In genomic region chr9:121288557-121288873, GRCh38 we compare ENCODE assay signal across 11 cellular contexts. TPM values are rescaled to one million over a fixed set of nuclear protein-coding genes. Genes with fewer than 3 reads are reported as not detected.
A peak's percentile ranks its signal among the peaks of the same experiment; 100 is the strongest.
DNase-seq lines count a peak whose midpoint lies in the region; ATAC-seq, FAIRE-seq and TF ChIP-seq lines count a peak whose summit lies in the region.
"Had no signal": no experiment of that assay in that cellular context is flagged by ENCODE, and none has a peak within 500 bp of the region (broad histone marks: within the 10 kb centered on the region; RNA-seq: fewer than 3 reads in every experiment).

No MANE protein-coding gene starts in this region.

- ATAC-seq in GM19023 (IDR thresholded peaks at IDR 0.05; ENCODE audit: unreplicated experiment) (no peak), HG02588 (IDR thresholded peaks at IDR 0.05; ENCODE audit: unreplicated experiment) (no peak)
- no peak for ATAC-seq in stimulated activated effector memory CD8-positive, alpha-beta T cell treated with anti-CD3 and anti-CD28 coated beads, Interleukin-12 subunit alpha, Interleukin-12 subunit beta, amount 100 ng/mL, for 72 hours
- ATAC-seq: stimulated activated naive CD8-positive, alpha-beta T cell treated with anti-CD3 and anti-CD28 coated beads, Interleukin-15, amount 100 ng/mL, for 72 hours had no signal

- H3K4me2 ChIP-seq in mesendoderm (ENCODE audit: low read length): no peak overlapping the region

- no peak overlapping the region for H3K4me3 Mint-ChIP-seq in stimulated activated effector memory CD8-positive, alpha-beta T cell treated with anti-CD3 and anti-CD28 coated beads, Interleukin-12 subunit alpha, Interleukin-12 subunit beta, amount 100 ng/mL, for 72 hours
- H3K4me3 Mint-ChIP-seq: stimulated activated naive CD8-positive, alpha-beta T cell treated with anti-CD3 and anti-CD28 coated beads, Interleukin-15, amount 100 ng/mL, for 72 hours had no signal

- H2BK120ac ChIP-seq in mesendoderm (ENCODE audit: low read depth, low read length): no peak overlapping the region

- H3K27ac Mint-ChIP-seq in stimulated activated effector memory CD8-positive, alpha-beta T cell treated with anti-CD3 and anti-CD28 coated beads, Interleukin-12 subunit alpha, Interleukin-12 subunit beta, amount 100 ng/mL, for 72 hours: no peak overlapping the region

- no peak overlapping the region for H4K5ac ChIP-seq in mesendoderm (ENCODE audit: low read length)

- H3K79me1 ChIP-seq in mesendoderm (ENCODE audit: low read length): no peaks in the 10 kb centered on the region

- H4K8ac ChIP-seq in mesendoderm (ENCODE audit: low read depth, low read length): no peak overlapping the region

- no CpG with 5 or more reads among the region's 3 CpGs for WGBS in mesendoderm (ENCODE audit: extremely low coverage, insufficient coverage, low lambda C conversion rate)

- H3K9me3 ChIP-seq in HUES6 (ENCODE audit: control insufficient read depth, insufficient read depth, low read depth, low read length) (no peaks in the 10 kb centered on the region), stomach smooth muscle (ENCODE audit: control insufficient read depth in 2 of 2, low read length in 2 of 2) (no peaks in the 10 kb centered on the region)

- peak overlapping the region; percentile 42 for H3K56ac ChIP-seq in mesendoderm (ENCODE audit: low read length)

- DNase-seq in bronchial epithelial cell (ENCODE audit: low read depth) (peak; percentile 15), mesendoderm (no peak), activated T-cell treated with anti-CD3 and anti-CD28 coated beads for 4 hours (no peak)
- no peak for DNase-seq in stimulated activated effector memory CD8-positive, alpha-beta T cell treated with anti-CD3 and anti-CD28 coated beads, Interleukin-12 subunit alpha, Interleukin-12 subunit beta, amount 100 ng/mL, for 72 hours (ENCODE audit: low spot score in 2 of 2)
- DNase-seq: NCI-H2081 treated with DMSO at 0.1 percent for 48 hours; stimulated activated CD4-positive, alpha-beta T cell treated with anti-CD3 and anti-CD28 coated beads, Interleukin-12 subunit alpha, Interleukin-12 subunit beta, amount 100 ng/mL, for 4 hours; stimulated activated naive CD8-positive, alpha-beta T cell treated with anti-CD3 and anti-CD28 coated beads, Interleukin-15, amount 100 ng/mL, for 72 hours had no signal

- H3K27ac ChIP-seq in HUES6 (ENCODE audit: low read depth, low read length): no peak overlapping the region
- no peak overlapping the region for H3K27ac ChIP-seq in mesendoderm (ENCODE audit: low read depth, low read length)
- H3K27ac ChIP-seq in stomach smooth muscle (ENCODE audit: low read length): peak overlapping the region; percentile 100

- no peak overlapping the region for H3K4ac ChIP-seq in mesendoderm (ENCODE audit: low read depth, low read length)

- H3K9ac ChIP-seq in HUES6 (ENCODE audit: low read length) (no peak overlapping the region), mesendoderm (ENCODE audit: low read length) (no peak overlapping the region), stomach smooth muscle (ENCODE audit: low read length in 2 of 2) (peak overlapping the region; percentile 89 to 92)

- H2BK5ac ChIP-seq in mesendoderm (ENCODE audit: low read length): no peak overlapping the region

- no peak overlapping the region for H3K23ac ChIP-seq in mesendoderm (ENCODE audit: low read length)

- no peaks in the 10 kb centered on the region for H3K36me3 Mint-ChIP-seq in stimulated activated effector memory CD8-positive, alpha-beta T cell treated with anti-CD3 and anti-CD28 coated beads, Interleukin-12 subunit alpha, Interleukin-12 subunit beta, amount 100 ng/mL, for 72 hours

- no peaks in the 10 kb centered on the region for H3K79me2 ChIP-seq in mesendoderm (ENCODE audit: control insufficient read depth, insufficient read depth, low read length)

- H3K18ac ChIP-seq in mesendoderm (ENCODE audit: low read length): peak overlapping the region; percentile 3

- H3K9me3 Mint-ChIP-seq in stimulated activated effector memory CD8-positive, alpha-beta T cell treated with anti-CD3 and anti-CD28 coated beads, Interleukin-12 subunit alpha, Interleukin-12 subunit beta, amount 100 ng/mL, for 72 hours: no peaks in the 10 kb centered on the region
- H3K9me3 Mint-ChIP-seq: stimulated activated naive CD8-positive, alpha-beta T cell treated with anti-CD3 and anti-CD28 coated beads, Interleukin-15, amount 100 ng/mL, for 72 hours had no signal

- H3K4me1 ChIP-seq in HUES6 (ENCODE audit: control insufficient read depth, insufficient read depth, low read length) (peaks cover 56% of the 10 kb centered on the region), mesendoderm (ENCODE audit: control insufficient read depth, low read depth, low read length) (peaks cover 17% of the 10 kb centered on the region), stomach smooth muscle (ENCODE audit: control insufficient read depth, insufficient read depth, low read length) (peaks cover 90% of the 10 kb centered on the region)

- no peak for FAIRE-seq in bronchial epithelial cell (lab: Jason Lieb, UNC)

- H3K4me3 ChIP-seq in HUES6 (ENCODE audit: low read depth, low read length) (peak overlapping the region; percentile 3; the same call in 1 of the 2 replicates), bronchial epithelial cell (ENCODE audit: low read depth, low read length) (no peak overlapping the region), mesendoderm (ENCODE audit: low read length) (no peak overlapping the region), stomach smooth muscle (ENCODE audit: low read length in 2 of 2) (peak overlapping the region; percentile 46 to 57)

- H3K27me3 ChIP-seq in HUES6 (ENCODE audit: control insufficient read depth, insufficient read depth, low read length) (peaks cover 71% of the 10 kb centered on the region), bronchial epithelial cell (ENCODE audit: control insufficient read depth, insufficient read depth, low read length) (no peaks in the 10 kb centered on the region), mesendoderm (ENCODE audit: insufficient read depth, low read length, poor library complexity) (no peaks in the 10 kb centered on the region), stomach smooth muscle (ENCODE audit: control insufficient read depth in 1 of 2, insufficient read depth in 2 of 2, low read length in 2 of 2) (no peaks in the 10 kb centered on the region)

- H3K36me3 ChIP-seq in HUES6 (ENCODE audit: control insufficient read depth, insufficient read depth, low read length) (no peaks in the 10 kb centered on the region), bronchial epithelial cell (ENCODE audit: control insufficient read depth, insufficient read depth, low read length) (peaks cover 4% of the 10 kb centered on the region), mesendoderm (ENCODE audit: control insufficient read depth, insufficient read depth, low read length) (no peaks in the 10 kb centered on the region), stomach smooth muscle (ENCODE audit: control insufficient read depth in 2 of 2, insufficient read depth in 2 of 2, low read length in 2 of 2) (peaks cover 4 to 14% of the 10 kb centered on the region in 2 donors)

- peaks cover 7% of the 10 kb centered on the region for H3K4me1 Mint-ChIP-seq in stimulated activated effector memory CD8-positive, alpha-beta T cell treated with anti-CD3 and anti-CD28 coated beads, Interleukin-12 subunit alpha, Interleukin-12 subunit beta, amount 100 ng/mL, for 72 hours

- H2AK5ac ChIP-seq in mesendoderm (ENCODE audit: low read length): peak overlapping the region; percentile 6

- TF ChIP-seq CTCF in bronchial epithelial cell (IDR thresholded peaks at IDR 0.05; ENCODE audit: insufficient read depth, low read length, severe bottlenecking): no peak

- no peak overlapping the region for H2BK15ac ChIP-seq in mesendoderm (replicated peaks; ENCODE audit: low read depth)

RNA-seq across cellular contexts. Expression of gene GSN, which starts 20.6 kb away (rescaled TPM):
- 420 and 822 TPM in 2 replicates for total RNA-seq in bronchial epithelial cell
- 12.4 TPM for polyA plus RNA-seq in mesendoderm (2013, experiment 1 of 2)
- 13.0 TPM for polyA plus RNA-seq in mesendoderm (2013, experiment 2 of 2)

Comparison
In these comparisons a context has a peak if more than half of its experiments do, and no peak if none do; other contexts are left out.
1. H3K4me3 ChIP-seq: peak in HUES6 (single experiment) and stomach smooth muscle (2 of 2); none in bronchial epithelial cell (single experiment) and mesendoderm (single experiment).
2. H3K9ac ChIP-seq: peak in stomach smooth muscle (2 of 2); none in HUES6 (single experiment) and mesendoderm (single experiment).